ENCODE assay signal across 1 cellular context in genomic region chr14:48974994-48975393, GRCh38.
TF ChIP-seq lines count a peak whose summit lies in the region.

No MANE protein-coding gene starts in this region.

TF ChIP-seq in GM12878, 131 proteins besides CTCF, POLR2A, EP300 and RAD21 (continued from another document):
- TF ChIP-seq NFXL1 (IDR thresholded peaks at IDR 0.05; ENCODE audit: borderline replicate concordance) (no peak), BCLAF1 (IDR thresholded peaks at IDR 0.05) (no peak), GATAD2B (conservative IDR thresholded peaks at IDR 0.05; ENCODE audit: low read depth) (no peak), SKIL (IDR thresholded peaks at IDR 0.05; ENCODE audit: low read depth, poor library complexity, severe bottlenecking) (no peak), SREBF1 (IDR thresholded peaks at IDR 0.05; ENCODE audit: low read length) (no peak), MTA2 (IDR thresholded peaks at IDR 0.05; ENCODE audit: low read depth) (no peak), NR2C2 (IDR thresholded peaks at IDR 0.05; ENCODE audit: borderline replicate concordance, control insufficient read depth, insufficient read length, low read depth) (no peak), MTA3 (IDR thresholded peaks at IDR 0.05; ENCODE audit: borderline replicate concordance, low read length) (no peak), E4F1 (IDR thresholded peaks at IDR 0.05; ENCODE audit: borderline replicate concordance, partially characterized antibody) (no peak), FOXK2 (IDR thresholded peaks at IDR 0.05) (no peak), ZNF592 (IDR thresholded peaks at IDR 0.05) (no peak), ZBTB33 (IDR thresholded peaks at IDR 0.05) (no peak), WRNIP1 (IDR thresholded peaks at IDR 0.05; ENCODE audit: borderline replicate concordance, low read depth, low read length) (no peak), CBFB (IDR thresholded peaks at IDR 0.05; ENCODE audit: low read depth) (no peak)
